ENCODE assay signal across 10 cellular contexts in the genomic region with DNA sequence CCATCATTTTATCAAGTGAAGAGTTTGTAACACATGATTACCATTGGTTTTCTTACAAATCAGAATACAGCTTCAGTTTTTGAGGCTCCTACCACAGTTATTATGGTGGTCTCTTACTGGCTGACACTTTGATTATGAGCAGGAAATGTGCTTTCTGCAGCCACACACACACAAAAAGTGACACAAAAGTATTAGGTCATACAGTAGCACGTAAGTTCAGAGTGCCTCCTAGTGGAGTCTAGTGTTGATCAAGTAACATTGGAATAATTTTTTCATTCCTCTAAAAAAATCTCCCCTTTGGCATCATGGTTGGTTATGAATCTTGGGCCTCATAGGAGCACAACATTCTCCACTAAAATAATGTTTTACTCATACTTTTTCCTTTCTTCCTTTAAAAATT. TPM values are rescaled to one million over a fixed set of nuclear protein-coding genes. Genes with fewer than 3 reads are reported as not detected.
DNase-seq lines count a peak whose midpoint lies in the region; ATAC-seq and TF ChIP-seq lines count a peak whose summit lies in the region.
"Had no signal": no experiment of that assay in that cellular context is flagged by ENCODE, and none has a peak within 500 bp of the region (broad histone marks: within the 10 kb centered on the region; RNA-seq: fewer than 3 reads in every experiment).

No MANE protein-coding gene starts in this region.

- H3K27me3 Mint-ChIP-seq in CD8-positive, alpha-beta T cell (ENCODE audit: low read depth): no peaks in the 10 kb centered on the region
- H3K27me3 Mint-ChIP-seq in immature natural killer cell (ENCODE audit: low read depth in 3 of 3): no peaks in the 10 kb centered on the region

- no peaks in the 10 kb centered on the region for H3K9me3 Mint-ChIP-seq in CD8-positive, alpha-beta T cell
- H3K9me3 Mint-ChIP-seq in immature natural killer cell: no peaks in the 10 kb centered on the region

- TF ChIP-seq CTCF in CD8-positive, alpha-beta T cell (IDR thresholded peaks at IDR 0.05): no peak
- peak in 11 of 56 donors; percentile 11 to 35 (median 17) for TF ChIP-seq CTCF in dorsolateral prefrontal cortex (IDR thresholded peaks at IDR 0.05 in 54 of 56, conservative IDR thresholded peaks at IDR 0.05 in 2 of 56; ENCODE audit: low read depth in 1 of 56, partially characterized antibody in 56 of 56)

- ATAC-seq in CD8-positive, alpha-beta T cell: peak; percentile 56
- no peak for ATAC-seq in GM21717 (IDR thresholded peaks at IDR 0.05; ENCODE audit: unreplicated experiment)

- intact Hi-C loops in CD8-positive, alpha-beta T cell (cut with DNase I, micrococcal nuclease): loop anchor here in 1 of 2 experiments (5.0 kb wide), 2 partner anchors 110 to 210 kb away; no protein-coding TSS in a partner anchor
- intact Hi-C loops in dorsolateral prefrontal cortex (cut with DNase I): no loop called here

- H3K27me3 ChIP-seq in CD8-positive, alpha-beta T cell (ENCODE audit: insufficient read depth, low read length): no peaks in the 10 kb centered on the region
- no peaks in the 10 kb centered on the region for H3K27me3 ChIP-seq in dorsolateral prefrontal cortex
- H3K27me3 ChIP-seq: stomach had no signal

- H3K4me1 ChIP-seq in CD8-positive, alpha-beta T cell (ENCODE audit: insufficient read depth, low read length): no peaks in the 10 kb centered on the region

- H3K9me3 ChIP-seq in CD8-positive, alpha-beta T cell (ENCODE audit: low read length): no peaks in the 10 kb centered on the region
- H3K9me3 ChIP-seq: stomach had no signal

- no peak overlapping the region for H3K4me3 ChIP-seq in CD8-positive, alpha-beta T cell (ENCODE audit: low read depth, low read length)
- H3K4me3 ChIP-seq in dorsolateral prefrontal cortex: no peak overlapping the region
- H3K4me3 ChIP-seq: PC-9, stomach had no signal

- H3K36me3 Mint-ChIP-seq in CD8-positive, alpha-beta T cell: no peaks in the 10 kb centered on the region
- peaks cover 0 to 4% (median 0%) of the 10 kb centered on the region in 3 donors for H3K36me3 Mint-ChIP-seq in immature natural killer cell

- no peak overlapping the region for H3K27ac ChIP-seq in CD8-positive, alpha-beta T cell (ENCODE audit: low read depth, low read length)
- H3K27ac ChIP-seq in dorsolateral prefrontal cortex: no peak overlapping the region
- H3K27ac ChIP-seq: PC-9, stomach had no signal

- peaks cover 15% of the 10 kb centered on the region for H3K4me1 Mint-ChIP-seq in CD8-positive, alpha-beta T cell (ENCODE audit: low read depth)
- H3K4me1 Mint-ChIP-seq in immature natural killer cell: peaks cover 45 to 68% of the 10 kb centered on the region in 2 donors

- POLR2A ChIA-PET in CD8-positive, alpha-beta T cell (lab: Charles Lee): no interaction called here
- POLR2A ChIA-PET in HEK293T (lab: Yijun Ruan, JAX): no interaction called here

- H3K36me3 ChIP-seq in CD8-positive, alpha-beta T cell (ENCODE audit: insufficient read depth, low read length): no peaks in the 10 kb centered on the region
- H3K36me3 ChIP-seq: stomach had no signal

- DNase-seq in CD8-positive, alpha-beta T cell: no peak
- DNase-seq in HEK293T (ENCODE audit: extremely low spot score) (peak; percentile 26), SHP77 treated with DMSO at 0.1 percent for 48 hours (lab: John Stamatoyannopoulos, UW) (peak; percentile 24), immature natural killer cell (peak in 2 of 3 donors; percentile 22 to 34), dorsolateral prefrontal cortex (no peak), retina (no peak)
- DNase-seq in stimulated activated CD4-positive, alpha-beta T cell treated with anti-CD3 and anti-CD28 coated beads, Interleukin-1b, Interleukin-23, amount 100 ng/mL, for 48 hours: no peak
- DNase-seq: PC-9, stomach had no signal

- no peak overlapping the region for H3K4me3 Mint-ChIP-seq in CD8-positive, alpha-beta T cell
- peak overlapping the region in 2 of 5 donors; percentile 11 for H3K4me3 Mint-ChIP-seq in immature natural killer cell

- CTCF ChIA-PET in CD8-positive, alpha-beta T cell (lab: Charles Lee): interaction anchor here (1.6 to 1.8 kb wide), 2 partner anchors 111 to 346 kb away, joined by 5 read pairs; no protein-coding TSS in a partner anchor
- CTCF ChIA-PET in HEK293T (lab: Yijun Ruan, JAX): no interaction called here

- no peak overlapping the region for H3K27ac Mint-ChIP-seq in CD8-positive, alpha-beta T cell
- peak overlapping the region in 5 of 6 donors; percentile 11 to 75 (median 63) for H3K27ac Mint-ChIP-seq in immature natural killer cell

TF ChIP-seq in HEK293T, 16 proteins besides CTCF, POLR2A, EP300 and RAD21:
- TF ChIP-seq HDGF (IDR thresholded peaks at IDR 0.05; ENCODE audit: borderline replicate concordance) (no peak), ARNT (IDR thresholded peaks at IDR 0.05) (no peak), ZNF384 (IDR thresholded peaks at IDR 0.05) (no peak), L3MBTL2 (conservative IDR thresholded peaks at IDR 0.05) (no peak), FOXA1 (IDR thresholded peaks at IDR 0.05) (no peak)
- TF ChIP-seq, protein P1, sequence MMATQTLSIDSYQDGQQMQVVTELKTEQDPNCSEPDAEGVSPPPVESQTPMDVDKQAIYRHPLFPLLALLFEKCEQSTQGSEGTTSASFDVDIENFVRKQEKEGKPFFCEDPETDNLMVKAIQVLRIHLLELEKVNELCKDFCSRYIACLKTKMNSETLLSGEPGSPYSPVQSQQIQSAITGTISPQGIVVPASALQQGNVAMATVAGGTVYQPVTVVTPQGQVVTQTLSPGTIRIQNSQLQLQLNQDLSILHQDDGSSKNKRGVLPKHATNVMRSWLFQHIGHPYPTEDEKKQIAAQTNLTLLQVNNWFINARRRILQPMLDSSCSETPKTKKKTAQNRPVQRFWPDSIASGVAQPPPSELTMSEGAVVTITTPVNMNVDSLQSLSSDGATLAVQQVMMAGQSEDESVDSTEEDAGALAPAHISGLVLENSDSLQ (IDR thresholded peaks at IDR 0.05): no peak

RNA-seq across cellular contexts. Expression of a gene that starts 37.6 kb away (rescaled TPM):
- 10 to 100 TPM; 10.9 to 12.4 TPM for total RNA-seq in CD8-positive, alpha-beta T cell
- 10 to 100 TPM; 55.2 to 96.2 (median 95.6) TPM for polyA plus RNA-seq in immature natural killer cell
- total RNA-seq in dorsolateral prefrontal cortex: 100 to 1,000 TPM in 112 of 120 experiments, 10 to 100 TPM in 8; 60.2 to 261 (median 158) TPM

Comparison
In these comparisons a context has a peak if more than half of its experiments do, and no peak if none do; other contexts are left out.
1. DNase-seq: peak in HEK293T (single experiment), SHP77 treated with DMSO at 0.1 percent for 48 hours (single experiment) and immature natural killer cell (2 of 3); none in CD8-positive, alpha-beta T cell (0 of 7), dorsolateral prefrontal cortex (0 of 10), retina (single experiment) and stimulated activated CD4-positive, alpha-beta T cell treated with anti-CD3 and anti-CD28 coated beads, Interleukin-1b, Interleukin-23, amount 100 ng/mL, for 48 hours (single experiment).
2. RNA of a gene that starts 37.6 kb away (total RNA-seq): 60.2 to 261 TPM in dorsolateral prefrontal cortex; 10.9 to 12.4 TPM in CD8-positive, alpha-beta T cell; every median in the first group is over 4 times any median in the second.